Comparison of ENCODE assay signal across 8 cellular contexts in genomic region chr17:67245073-67245693, GRCh38. TPM values are rescaled to one million over a fixed set of nuclear protein-coding genes. Genes with fewer than 3 reads are reported as not detected.
A peak's percentile ranks its signal among the peaks of the same experiment; 100 is the strongest.
DNase-seq lines count a peak whose midpoint lies in the region; ATAC-seq and TF ChIP-seq lines count a peak whose summit lies in the region.

TSS of gene HELZ (minus strand) at chr17:67245196. CDS start at chr17:67218804, 26,392 bp downstream.

- H2BK15ac ChIP-seq in IMR-90 (ENCODE audit: low read depth, low read length): no peak within 1 kb of the TSS; the same call in 2 of the 3 replicates

- peaks cover 33 to 57% (median 44%) of the 10 kb centered on the region in 10 experiments for H3K4me1 ChIP-seq in BLaER1 treated with 17β-estradiol and CSF1 and Interleukin-3, amounts not matched to agents 10 nM and 100 nM
- H3K4me1 ChIP-seq in IMR-90 (ENCODE audit: control insufficient read depth, insufficient read depth, low read length) (peaks cover 2% of the 10 kb centered on the region; the same call in 1 of the 2 replicates), OCI-LY7 (ENCODE audit: insufficient read depth, low read length, poor library complexity, severe bottlenecking) (peaks cover 26% of the 10 kb centered on the region)

- H3K4ac ChIP-seq in IMR-90 (ENCODE audit: low read depth, low read length): peak within 1 kb of the TSS; percentile 74

- 0% methylated on average over 31 of the region's 67 CpGs; no CpG with 5 or more reads in 1 of the 2 experiments for WGBS in IMR-90 (ENCODE audit: extremely low coverage in 2 of 2, insufficient read length in 1 of 2), 2 experiments

- no peaks in the 10 kb centered on the region for H3K9me2 ChIP-seq in OCI-LY7 (ENCODE audit: insufficient read depth, low read length)

- H3K27me3 ChIP-seq in BLaER1 treated with 17β-estradiol and CSF1 and Interleukin-3, amounts not matched to agents 10 nM and 100 nM: peaks cover 0 to 11% (median 4%) of the 10 kb centered on the region in 11 experiments; a peak in 8 of 22 replicates
- H3K27me3 ChIP-seq in IMR-90 (ENCODE audit: control insufficient read depth, insufficient read depth, low read length): no peaks in the 10 kb centered on the region

- BruUV-seq in IMR-90 (replicated peaks; lab: Mats Ljungman, UMichigan) (no TSS peak), OCI-LY7 (replicated peaks; lab: Mats Ljungman, UMichigan) (no TSS peak)

- peak within 1 kb of the TSS; percentile 21; the same call in 1 of the 2 replicates for H3K18ac ChIP-seq in IMR-90 (ENCODE audit: low read depth, low read length)

- ATAC-seq in IMR-90 (ENCODE audit: low read depth): peak; percentile 86

- no peak for TF ChIP-seq CTCF in GM20000 (IDR thresholded peaks at IDR 0.05; ENCODE audit: extremely low read depth, missing control alignments)
- TF ChIP-seq CTCF in IMR-90 (conservative IDR thresholded peaks at IDR 0.05; ENCODE audit: low read depth, low read length): no peak
- no peak for TF ChIP-seq CTCF in OCI-LY7 (conservative IDR thresholded peaks at IDR 0.05; ENCODE audit: low read length)

- peaks cover 38% of the 10 kb centered on the region for H3K79me2 ChIP-seq in OCI-LY7 (ENCODE audit: insufficient read depth, low read depth, low read length)

- in situ Hi-C loops in IMR-90 (cut with MboI; ENCODE audit: low sequenced_read_pairs): no loop called here

- H3K14ac ChIP-seq in IMR-90 (replicated peaks; ENCODE audit: low read depth, low read length): peak within 1 kb of the TSS; percentile 6

- H3K27ac ChIP-seq in BLaER1 treated with 17β-estradiol and CSF1 and Interleukin-3, amounts not matched to agents 10 nM and 100 nM: peak within 1 kb of the TSS; percentile 90 to 97 (median 92)
- peak within 1 kb of the TSS; percentile 76 for H3K27ac ChIP-seq in IMR-90 (ENCODE audit: insufficient read depth, low read length)
- H3K27ac ChIP-seq in OCI-LY7 (ENCODE audit: low read depth, low read length, poor library complexity, severe bottlenecking): peak within 1 kb of the TSS; percentile 48

- POLR2A ChIA-PET in IMR-90 (lab: Charles Lee; ENCODE audit: unreplicated experiment) (no interaction called here), OCI-LY7 (lab: Charles Lee) (interaction anchor here (0.6 kb wide), 1 partner anchor 231 kb away, joined by 3 read pairs; no protein-coding TSS in a partner anchor)

- H2AK5ac ChIP-seq in IMR-90 (ENCODE audit: low read depth, low read length): no peak within 1 kb of the TSS

- 0 out of 2 replicates have a peak, but pooled peaks cover 6% of the 10 kb centered on the region for H3K9me1 ChIP-seq in IMR-90 (ENCODE audit: insufficient read depth, low read length)

- H2BK120ac ChIP-seq in IMR-90 (ENCODE audit: low read depth, low read length): peak within 1 kb of the TSS; percentile 37

- H2AK9ac ChIP-seq in IMR-90 (replicated peaks; ENCODE audit: low read depth, low read length, poor library complexity): peak within 1 kb of the TSS; percentile 95

- no peak within 1 kb of the TSS; the same call in 1 of the 2 replicates for H4K91ac ChIP-seq in IMR-90 (ENCODE audit: insufficient read depth, low read depth, low read length)

- DNase-seq in GM20000 (ENCODE audit: low spot score) (peak; percentile 96), IMR-90 (peak; percentile 83), OCI-LY7 (ENCODE audit: low spot score) (peak; percentile 89), epidermal melanocyte (ENCODE audit: insufficient read length, low spot score) (peak; percentile 81), middle frontal gyrus (ENCODE audit: extremely low spot score, low spot score) (peak; percentile 24)
- DNase-seq in activated CD8-positive, alpha-beta memory T cell treated with anti-CD3 and anti-CD28 coated beads, Interleukin-2, amount 50 U/mL, for 48 hours: peak; percentile 83
- peak; percentile 59 to 66 for DNase-seq in stimulated activated CD8-positive, alpha-beta memory T cell treated with anti-CD3 and anti-CD28 coated beads, Interleukin-15, amount 100 ng/mL, for 48 hours (ENCODE audit: low read depth in 2 of 2)

- peak within 1 kb of the TSS; percentile 84 to 99 (median 98) for H3K4me3 ChIP-seq in BLaER1 treated with 17β-estradiol and CSF1 and Interleukin-3, amounts not matched to agents 10 nM and 100 nM
- H3K4me3 ChIP-seq in IMR-90 (ENCODE audit: insufficient read depth, low read depth, low read length) (peak within 1 kb of the TSS; percentile 83), OCI-LY7 (ENCODE audit: low read depth, low read length, poor library complexity, severe bottlenecking) (peak within 1 kb of the TSS; percentile 79)

- H2AFZ ChIP-seq in IMR-90 (replicated peaks; ENCODE audit: low read length, poor library complexity): peak within 1 kb of the TSS; percentile 97
- peak within 1 kb of the TSS; percentile 90 for H2AFZ ChIP-seq in OCI-LY7 (ENCODE audit: low read length)

- no peak for TF ChIP-seq POLR2A in IMR-90 (IDR thresholded peaks at IDR 0.05; ENCODE audit: low read depth, low read length)

- H3K9me3 ChIP-seq in BLaER1 treated with 17β-estradiol and CSF1 and Interleukin-3, amounts not matched to agents 10 nM and 100 nM (replicated peaks in 1 of 11): no peaks in the 10 kb centered on the region
- H3K9me3 ChIP-seq in IMR-90 (ENCODE audit: control insufficient read depth, insufficient read depth, low read length) (no peaks in the 10 kb centered on the region), OCI-LY7 (ENCODE audit: low read length) (no peaks in the 10 kb centered on the region)

- no peak within 1 kb of the TSS for H2BK20ac ChIP-seq in IMR-90 (ENCODE audit: low read depth, low read length)

- peak within 1 kb of the TSS; percentile 92 to 99 (median 95) for H3K9ac ChIP-seq in BLaER1 treated with 17β-estradiol and CSF1 and Interleukin-3, amounts not matched to agents 10 nM and 100 nM
- H3K9ac ChIP-seq in IMR-90 (ENCODE audit: low read depth, low read length): peak within 1 kb of the TSS; percentile 76

- H3K79me1 ChIP-seq in IMR-90 (ENCODE audit: low read depth in 1 of 2, low read length in 2 of 2): peaks cover 10 to 21% of the 10 kb centered on the region in 2 experiments; a peak in 3 of 4 replicates

- CTCF ChIA-PET in IMR-90 (lab: Yijun Ruan, JAX): no interaction called here
- CTCF ChIA-PET in OCI-LY7 (lab: Charles Lee; ENCODE audit: unreplicated experiment): no interaction called here

- peaks cover 12 to 30% (median 20%) of the 10 kb centered on the region in 11 experiments; a peak in 18 of 22 replicates for H3K36me3 ChIP-seq in BLaER1 treated with 17β-estradiol and CSF1 and Interleukin-3, amounts not matched to agents 10 nM and 100 nM
- H3K36me3 ChIP-seq in IMR-90 (ENCODE audit: control insufficient read depth, insufficient read depth, low read length) (no peaks in the 10 kb centered on the region), OCI-LY7 (ENCODE audit: insufficient read depth, low read length) (peaks cover 15% of the 10 kb centered on the region)

- peak within 1 kb of the TSS; percentile 89 for H3K23ac ChIP-seq in IMR-90 (ENCODE audit: low read depth, low read length)

- peak within 1 kb of the TSS; percentile 86 for H2BK5ac ChIP-seq in IMR-90 (ENCODE audit: low read depth, low read length, poor library complexity, severe bottlenecking)

- no peak within 1 kb of the TSS for H4K5ac ChIP-seq in IMR-90 (ENCODE audit: low read depth, low read length)

- dilution Hi-C loops in IMR-90 (cut with HindIII; ENCODE audit: low sequenced_read_pairs, unreplicated experiment): no loop called here

- intact Hi-C loops in IMR-90 (cut with micrococcal nuclease): no loop called here
- intact Hi-C loops in OCI-LY7 (cut with micrococcal nuclease; ENCODE audit: unreplicated experiment): no loop called here

- peak within 1 kb of the TSS; percentile 93 to 99 (median 96) for H3K4me2 ChIP-seq in BLaER1 treated with 17β-estradiol and CSF1 and Interleukin-3, amounts not matched to agents 10 nM and 100 nM
- H3K4me2 ChIP-seq in IMR-90 (ENCODE audit: low read depth, low read length) (peak within 1 kb of the TSS; percentile 91), OCI-LY7 (ENCODE audit: low read length) (peak within 1 kb of the TSS; percentile 97)

- peaks cover 18 to 54% (median 38%) of the 10 kb centered on the region in 11 experiments; a peak in 20 of 22 replicates for H4K20me1 ChIP-seq in BLaER1 treated with 17β-estradiol and CSF1 and Interleukin-3, amounts not matched to agents 10 nM and 100 nM
- H4K20me1 ChIP-seq in IMR-90 (ENCODE audit: insufficient read depth, low read length): peaks cover 12% of the 10 kb centered on the region; the same call in 1 of the 2 replicates
- H4K20me1 ChIP-seq in OCI-LY7 (ENCODE audit: insufficient read depth, low read length): peaks cover 21% of the 10 kb centered on the region

- peak within 1 kb of the TSS in 1 of 2 experiments; percentile 75; a peak in 2 of 4 replicates for H4K8ac ChIP-seq in IMR-90 (ENCODE audit: low read depth in 2 of 2, low read length in 2 of 2)

- TF ChIP-seq RAD21 in IMR-90 (IDR thresholded peaks at IDR 0.05; ENCODE audit: low read length): no peak; the same call in 1 of the 2 replicates

- H3K56ac ChIP-seq in IMR-90 (ENCODE audit: extremely low read depth, insufficient read depth, low read length): peak within 1 kb of the TSS; percentile 82; the same call in 1 of the 2 replicates

TF ChIP-seq in IMR-90, 13 proteins besides CTCF, POLR2A, EP300 and RAD21:
- TF ChIP-seq FOS (IDR thresholded peaks at IDR 0.05; ENCODE audit: low read depth, low read length): no peak
- TF ChIP-seq SMC3 (IDR thresholded peaks at IDR 0.05; ENCODE audit: low read depth, low read length): no peak
- no peak for TF ChIP-seq BHLHE40 (IDR thresholded peaks at IDR 0.05; ENCODE audit: low read depth, low read length)
- peak; percentile 23; the same call in 1 of the 2 replicates for TF ChIP-seq MAZ (IDR thresholded peaks at IDR 0.05; ENCODE audit: borderline replicate concordance, low read depth, low read length)

RNA-seq across cellular contexts. Expression of gene HELZ, which starts in this region (rescaled TPM):
- 60.6 and 65.0 TPM in 2 replicates for total RNA-seq in IMR-90 (2012; rRNA removed)
- 6.9 and 8.0 TPM in 2 replicates for polyA plus RNA-seq in IMR-90 (2012; rRNA removed)
- polyA plus RNA-seq in IMR-90 (2012; cell fraction: cytosol; rRNA removed): 1.6 and 1.7 TPM in 2 replicates
- 2.8 and 15.1 TPM in 2 replicates for polyA plus RNA-seq in IMR-90 (2012; cell fraction: nucleus; rRNA removed; ENCODE audit: low replicate concordance)
- 28.1 and 33.9 TPM in 2 replicates for total RNA-seq in OCI-LY7 (2014; rRNA removed; shearing (Covaris generic))
- total RNA-seq in OCI-LY7 (2022): 56.8 and 58.9 TPM in 2 replicates

Comparison
In these comparisons a context has a peak if more than half of its experiments do, and no peak if none do; other contexts are left out.
1. Peak in every context shown above with its lines: DNase-seq, ATAC-seq, H3K4me3 ChIP-seq and H3K27ac ChIP-seq.
2. DNase-seq: peak in every context shown above with its lines; median percentile 96 in GM20000; 89 in OCI-LY7; 83 in IMR-90; 83 in activated CD8-positive, alpha-beta memory T cell treated with anti-CD3 and anti-CD28 coated beads, Interleukin-2, amount 50 U/mL, for 48 hours; 81 in epidermal melanocyte; 62 in stimulated activated CD8-positive, alpha-beta memory T cell treated with anti-CD3 and anti-CD28 coated beads, Interleukin-15, amount 100 ng/mL, for 48 hours; 24 in middle frontal gyrus.